Comparison of ENCODE assay signal across 1 cellular context in genomic region chr2:73289304-73289703, GRCh38.
TF ChIP-seq lines count a peak whose summit lies in the region.

No MANE protein-coding gene starts in this region.

TF ChIP-seq in K562, 482 proteins besides CTCF, POLR2A, EP300 and RAD21:
- no peak for TF ChIP-seq XRCC5 (IDR thresholded peaks at IDR 0.05; ENCODE audit: low read depth, low read length)
- no peak for TF ChIP-seq ATF7 (IDR thresholded peaks at IDR 0.05)
- TF ChIP-seq ZNF41 (CRISPR knock-in tag; conservative IDR thresholded peaks at IDR 0.05), result no peak
- TF ChIP-seq SNRNP70 (optimal IDR thresholded peaks at IDR 0.05; ENCODE audit: low read depth, low read length), result no peak
- no peak for TF ChIP-seq NR3C1 (CRISPR knock-in tag; IDR thresholded peaks at IDR 0.05)
- TF ChIP-seq, protein P1, sequence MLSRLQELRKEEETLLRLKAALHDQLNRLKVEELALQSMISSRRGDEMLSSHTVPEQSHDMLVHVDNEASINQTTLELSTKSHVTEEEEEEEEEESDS (CRISPR knock-in tag; IDR thresholded peaks at IDR 0.05), result no peak
- no peak for TF ChIP-seq ZNF561 (CRISPR knock-in tag; conservative IDR thresholded peaks at IDR 0.05)
- TF ChIP-seq, protein P2, sequence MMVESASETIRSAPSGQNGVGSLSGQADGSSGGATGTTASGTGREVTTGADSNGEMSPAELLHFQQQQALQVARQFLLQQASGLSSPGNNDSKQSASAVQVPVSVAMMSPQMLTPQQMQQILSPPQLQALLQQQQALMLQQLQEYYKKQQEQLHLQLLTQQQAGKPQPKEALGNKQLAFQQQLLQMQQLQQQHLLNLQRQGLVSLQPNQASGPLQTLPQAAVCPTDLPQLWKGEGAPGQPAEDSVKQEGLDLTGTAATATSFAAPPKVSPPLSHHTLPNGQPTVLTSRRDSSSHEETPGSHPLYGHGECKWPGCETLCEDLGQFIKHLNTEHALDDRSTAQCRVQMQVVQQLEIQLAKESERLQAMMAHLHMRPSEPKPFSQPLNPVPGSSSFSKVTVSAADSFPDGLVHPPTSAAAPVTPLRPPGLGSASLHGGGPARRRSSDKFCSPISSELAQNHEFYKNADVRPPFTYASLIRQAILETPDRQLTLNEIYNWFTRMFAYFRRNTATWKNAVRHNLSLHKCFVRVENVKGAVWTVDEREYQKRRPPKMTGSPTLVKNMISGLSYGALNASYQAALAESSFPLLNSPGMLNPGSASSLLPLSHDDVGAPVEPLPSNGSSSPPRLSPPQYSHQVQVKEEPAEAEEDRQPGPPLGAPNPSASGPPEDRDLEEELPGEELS (CRISPR knock-in tag; IDR thresholded peaks at IDR 0.05; ENCODE audit: borderline replicate concordance), result no peak
TF ChIP-seq in K562: peak in this region for 0.
